Comparison of ENCODE assay signal across 10 cellular contexts in the genomic region with DNA sequence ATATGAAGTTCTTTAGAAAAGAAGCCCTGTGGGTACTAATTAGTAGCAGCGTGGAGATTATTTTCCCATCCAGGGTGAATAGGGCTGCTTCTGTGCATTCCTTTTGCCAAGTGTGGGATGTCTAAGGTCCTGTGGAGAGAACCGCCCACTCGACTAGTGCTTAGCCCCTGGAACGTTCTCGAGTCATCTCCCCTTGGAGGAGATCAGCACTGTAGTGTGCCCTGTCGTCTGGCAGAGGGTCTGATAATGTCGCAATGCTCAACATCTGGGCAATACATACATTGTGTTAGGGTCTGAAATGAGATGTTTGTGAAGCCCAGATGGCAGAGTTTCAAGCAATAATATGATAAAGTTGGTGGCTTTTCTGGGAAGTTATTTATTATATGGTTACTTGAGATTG.
DNase-seq lines count a peak whose midpoint lies in the region; ATAC-seq and TF ChIP-seq lines count a peak whose summit lies in the region.
"Had no signal": no experiment of that assay in that cellular context is flagged by ENCODE, and none has a peak within 500 bp of the region (broad histone marks: within the 10 kb centered on the region; RNA-seq: fewer than 3 reads in every experiment).

No MANE protein-coding gene starts in this region.

- WGBS in esophagus muscularis mucosa: 60% methylated on average over 7 of the region's 7 CpGs
- WGBS in sigmoid colon, 2 donors: 42 to 77% methylated on average over 7 of the region's 7 CpGs

- H3K9ac ChIP-seq in rectal smooth muscle tissue (ENCODE audit: low read length): no peak overlapping the region

- DNase-seq in CD8-positive, alpha-beta T cell: no peak
- DNase-seq in NB4 (ENCODE audit: low read depth) (peak; percentile 77), esophagus muscularis mucosa (ENCODE audit: extremely low spot score) (no peak), sigmoid colon (no peak), activated gamma-delta T cell treated with Interleukin-2 at 50 U/mL for 16 hours (no peak), midbrain (lab: John Stamatoyannopoulos, UW) (no peak)
- DNase-seq: DMS153 had no signal

- no peaks in the 10 kb centered on the region for H3K9me3 ChIP-seq in CD8-positive, alpha-beta T cell (ENCODE audit: low read length)
- H3K9me3 ChIP-seq in esophagus muscularis mucosa (no peaks in the 10 kb centered on the region), sigmoid colon (no peaks in the 10 kb centered on the region)
- H3K9me3 ChIP-seq: prostate gland had no signal

- H3K4me3 Mint-ChIP-seq in CD8-positive, alpha-beta T cell: peak overlapping the region; percentile 75

- TF ChIP-seq POLR2A in NB4 (IDR thresholded peaks at IDR 0.05; ENCODE audit: extremely low read depth, insufficient read length): no peak
- no peak for TF ChIP-seq POLR2A in esophagus muscularis mucosa (IDR thresholded peaks at IDR 0.05; ENCODE audit: low read depth)
- no peak for TF ChIP-seq POLR2A in sigmoid colon (IDR thresholded peaks at IDR 0.05)

- H3K9me3 Mint-ChIP-seq in CD8-positive, alpha-beta T cell: no peaks in the 10 kb centered on the region

- peaks cover 27% of the 10 kb centered on the region for H3K4me1 Mint-ChIP-seq in CD8-positive, alpha-beta T cell (ENCODE audit: low read depth)

- no peak for ATAC-seq in CD8-positive, alpha-beta T cell
- ATAC-seq in HG03571 (IDR thresholded peaks at IDR 0.05; ENCODE audit: unreplicated experiment): no peak

- no peaks in the 10 kb centered on the region for H3K27me3 ChIP-seq in CD8-positive, alpha-beta T cell (ENCODE audit: insufficient read depth, low read length)
- H3K27me3 ChIP-seq in esophagus muscularis mucosa: no peaks in the 10 kb centered on the region
- H3K27me3 ChIP-seq in rectal smooth muscle tissue (ENCODE audit: control insufficient read depth, insufficient read depth, low read length): no peaks in the 10 kb centered on the region
- no peaks in the 10 kb centered on the region for H3K27me3 ChIP-seq in sigmoid colon

- no peak overlapping the region for H3K27ac ChIP-seq in CD8-positive, alpha-beta T cell (ENCODE audit: low read depth, low read length)
- H3K27ac ChIP-seq in esophagus muscularis mucosa (replicated peaks in 1 of 4): peak overlapping the region; percentile 2 to 45 (median 24)
- H3K27ac ChIP-seq in rectal smooth muscle tissue (ENCODE audit: low read depth, low read length): no peak overlapping the region
- peak overlapping the region in 1 of 4 donors; percentile 27 for H3K27ac ChIP-seq in sigmoid colon
- H3K27ac ChIP-seq: prostate gland had no signal

- H3K36me3 Mint-ChIP-seq in CD8-positive, alpha-beta T cell: no peaks in the 10 kb centered on the region

- TF ChIP-seq EP300 in esophagus muscularis mucosa (IDR thresholded peaks at IDR 0.05): no peak
- no peak for TF ChIP-seq EP300 in sigmoid colon (IDR thresholded peaks at IDR 0.05)

- H3K27ac Mint-ChIP-seq in CD8-positive, alpha-beta T cell: peak overlapping the region; percentile 8

- TF ChIP-seq CTCF in CD8-positive, alpha-beta T cell (IDR thresholded peaks at IDR 0.05): no peak
- TF ChIP-seq CTCF in NB4 (IDR thresholded peaks at IDR 0.05; ENCODE audit: low read depth, low read length) (no peak), esophagus muscularis mucosa (IDR thresholded peaks at IDR 0.05) (no peak), sigmoid colon (IDR thresholded peaks at IDR 0.05) (no peak)

- intact Hi-C loops in CD8-positive, alpha-beta T cell (cut with DNase I, micrococcal nuclease): no loop called here
- intact Hi-C loops in esophagus muscularis mucosa (cut with DNase I): no loop called here
- intact Hi-C loops in sigmoid colon (cut with DNase I): no loop called here

- CTCF ChIA-PET in CD8-positive, alpha-beta T cell (lab: Charles Lee): interaction anchor here (1.2 kb wide), 1 partner anchor 45 kb away, joined by 3 read pairs; no protein-coding TSS in a partner anchor

- POLR2A ChIA-PET in CD8-positive, alpha-beta T cell (lab: Charles Lee): no interaction called here

- H3K4me1 ChIP-seq in CD8-positive, alpha-beta T cell (ENCODE audit: insufficient read depth, low read length): peaks cover 23% of the 10 kb centered on the region
- H3K4me1 ChIP-seq in esophagus muscularis mucosa (peaks cover 0 to 4% (median 0%) of the 10 kb centered on the region in 4 donors), rectal smooth muscle tissue (ENCODE audit: control insufficient read depth, insufficient read depth, low read length) (no peaks in the 10 kb centered on the region), sigmoid colon (no peaks in the 10 kb centered on the region)
- H3K4me1 ChIP-seq: prostate gland had no signal

- no peak overlapping the region for H3K4me3 ChIP-seq in CD8-positive, alpha-beta T cell (ENCODE audit: low read depth, low read length)
- H3K4me3 ChIP-seq in NB4 (ENCODE audit: low read depth, low read length): peak overlapping the region; percentile 91
- peak overlapping the region; percentile 21 to 43 (median 29) for H3K4me3 ChIP-seq in esophagus muscularis mucosa
- H3K4me3 ChIP-seq in rectal smooth muscle tissue (ENCODE audit: low read length): peak overlapping the region; percentile 14
- peak overlapping the region in 2 of 4 donors; percentile 23 to 25 for H3K4me3 ChIP-seq in sigmoid colon
- H3K4me3 ChIP-seq: prostate gland had no signal

- H3K36me3 ChIP-seq in CD8-positive, alpha-beta T cell (ENCODE audit: insufficient read depth, low read length): no peaks in the 10 kb centered on the region
- H3K36me3 ChIP-seq in esophagus muscularis mucosa: no peaks in the 10 kb centered on the region
- no peaks in the 10 kb centered on the region for H3K36me3 ChIP-seq in rectal smooth muscle tissue (ENCODE audit: control insufficient read depth, insufficient read depth, low read length)
- H3K36me3 ChIP-seq in sigmoid colon: no peaks in the 10 kb centered on the region
- H3K36me3 ChIP-seq: prostate gland had no signal

- H3K27me3 Mint-ChIP-seq in CD8-positive, alpha-beta T cell (ENCODE audit: low read depth): no peaks in the 10 kb centered on the region

Comparison
In these comparisons a context has a peak if more than half of its experiments do, and no peak if none do; other contexts are left out.
1. H3K27ac ChIP-seq: peak in esophagus muscularis mucosa (4 of 4); none in CD8-positive, alpha-beta T cell (single experiment) and rectal smooth muscle tissue (single experiment).